Comparison of ENCODE assay signal across 8 cellular contexts in the genomic region with DNA sequence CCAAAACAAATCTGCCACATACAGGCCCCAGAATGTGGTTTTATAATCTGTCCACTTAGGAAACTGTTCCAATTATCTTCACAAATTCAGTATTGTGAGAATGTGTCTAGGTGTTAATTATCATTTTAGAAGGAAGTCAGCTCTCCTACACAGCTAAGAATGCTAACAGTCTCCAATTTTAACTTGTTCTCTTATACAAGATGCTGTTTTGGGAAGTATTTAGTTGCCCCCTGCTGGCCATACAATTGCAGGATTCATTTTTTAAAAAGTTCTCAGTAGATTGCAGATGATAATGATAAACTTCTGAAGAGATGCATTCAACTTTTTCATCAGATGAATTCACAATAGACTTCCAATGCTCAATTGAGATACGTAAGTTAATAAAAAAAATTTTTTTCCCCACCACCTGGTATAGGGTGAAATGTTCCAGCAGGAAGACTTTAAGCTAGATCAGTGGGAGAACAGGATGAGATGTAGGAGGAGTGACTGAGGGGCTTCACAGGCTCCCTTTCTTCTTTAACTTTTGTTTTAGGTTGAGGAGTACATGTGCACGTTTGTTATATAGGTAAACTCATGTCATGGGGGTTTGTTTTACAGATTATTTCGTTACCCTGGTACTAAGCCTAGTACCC. TPM values are rescaled to one million over a fixed set of nuclear protein-coding genes. Genes with fewer than 3 reads are reported as not detected.
A peak's percentile ranks its signal among the peaks of the same experiment; 100 is the strongest.
DNase-seq lines count a peak whose midpoint lies in the region; ATAC-seq and TF ChIP-seq lines count a peak whose summit lies in the region.

No MANE protein-coding gene starts in this region.

- H3K36me3 ChIP-seq in OCI-LY7 (ENCODE audit: insufficient read depth, low read length) (no peaks in the 10 kb centered on the region), body of pancreas (replicated peaks in 1 of 2; ENCODE audit: insufficient read depth in 1 of 2, low read depth in 2 of 2) (no peaks in the 10 kb centered on the region), subcutaneous abdominal adipose tissue (ENCODE audit: control insufficient read depth in 5 of 5, insufficient read depth in 5 of 5, low read length in 5 of 5) (no peaks in the 10 kb centered on the region)

- BruUV-seq in OCI-LY7 (replicated peaks; lab: Mats Ljungman, UMichigan), result no TSS peak

- peak overlapping the region in 1 of 5 donors; percentile 31 for H3K9ac ChIP-seq in subcutaneous abdominal adipose tissue (ENCODE audit: low read length in 5 of 5)

- H3K4me1 ChIP-seq in OCI-LY7 (ENCODE audit: insufficient read depth, low read length, poor library complexity, severe bottlenecking), result no peaks in the 10 kb centered on the region
- no peaks in the 10 kb centered on the region for H3K4me1 ChIP-seq in body of pancreas
- H3K4me1 ChIP-seq in subcutaneous abdominal adipose tissue (ENCODE audit: control insufficient read depth in 5 of 5, insufficient read depth in 5 of 5, low read length in 5 of 5), result peaks cover 0 to 23% (median 4%) of the 10 kb centered on the region in 5 donors

- intact Hi-C loops in OCI-LY7 (cut with micrococcal nuclease; ENCODE audit: unreplicated experiment) (loop anchor here (2.0 to 10.0 kb wide), 3 partner anchors 202 to 1062 kb away; a partner anchor contains a TSS), body of pancreas (cut with DNase I) (no loop called here)

- H4K20me1 ChIP-seq in OCI-LY7 (ENCODE audit: insufficient read depth, low read length), result no peaks in the 10 kb centered on the region

- WGBS in body of pancreas, 2 donors, result 58 to 67% methylated on average over 3 of the region's 3 CpGs

- no peak overlapping the region for H3K27ac ChIP-seq in 22Rv1
- no peak overlapping the region for H3K27ac ChIP-seq in OCI-LY7 (ENCODE audit: low read depth, low read length, poor library complexity, severe bottlenecking)
- no peak overlapping the region for H3K27ac ChIP-seq in body of pancreas
- H3K27ac ChIP-seq in subcutaneous abdominal adipose tissue (ENCODE audit: low read depth, low read length), result peak overlapping the region; percentile 87

- H3K27me3 ChIP-seq in body of pancreas, result no peaks in the 10 kb centered on the region
- no peaks in the 10 kb centered on the region for H3K27me3 ChIP-seq in subcutaneous abdominal adipose tissue (ENCODE audit: control insufficient read depth in 5 of 5, insufficient read depth in 4 of 5, low read length in 5 of 5)

- no peak overlapping the region for H2AFZ ChIP-seq in OCI-LY7 (ENCODE audit: low read length)

- no peak overlapping the region for H3K4me2 ChIP-seq in OCI-LY7 (ENCODE audit: low read length)

- POLR2A ChIA-PET in OCI-LY7 (lab: Charles Lee), result interaction anchor here (0.8 to 1.8 kb wide), 3 partner anchors 19 to 1111 kb away, joined by 3 to 6 read pairs (median 3); no protein-coding TSS in a partner anchor

- DNase-seq in EL, result peak; percentile 52
- DNase-seq in OCI-LY7 (ENCODE audit: low spot score), result peak; percentile 62
- peak in 3 of 4 donors; percentile 13 to 50 (median 18) for DNase-seq in body of pancreas
- DNase-seq in kidney tubule cell (ENCODE audit: low spot score), result peak; percentile 52
- no peak for DNase-seq in NCI-H345 (lab: John Stamatoyannopoulos, UW)

- H3K4me3 ChIP-seq in OCI-LY7 (ENCODE audit: low read depth, low read length, poor library complexity, severe bottlenecking), result no peak overlapping the region
- no peak overlapping the region for H3K4me3 ChIP-seq in body of pancreas
- H3K4me3 ChIP-seq in subcutaneous abdominal adipose tissue (ENCODE audit: low read depth in 1 of 5, low read length in 5 of 5), result no peak overlapping the region

- TF ChIP-seq CTCF in 22Rv1 (IDR thresholded peaks at IDR 0.05) (peak; percentile 92), OCI-LY7 (conservative IDR thresholded peaks at IDR 0.05; ENCODE audit: low read length) (peak; percentile 95), body of pancreas (IDR thresholded peaks at IDR 0.05) (peak; percentile 20 to 64 (median 52))

- CTCF ChIA-PET in OCI-LY7 (lab: Charles Lee; ENCODE audit: unreplicated experiment), result no interaction called here

- no peak for TF ChIP-seq POLR2A in body of pancreas (IDR thresholded peaks at IDR 0.05)

- no peaks in the 10 kb centered on the region for H3K79me2 ChIP-seq in OCI-LY7 (ENCODE audit: insufficient read depth, low read depth, low read length)

- H3K9me2 ChIP-seq in OCI-LY7 (ENCODE audit: insufficient read depth, low read length), result no peaks in the 10 kb centered on the region

- H3K9me3 ChIP-seq in OCI-LY7 (ENCODE audit: low read length) (no peaks in the 10 kb centered on the region), body of pancreas (no peaks in the 10 kb centered on the region), subcutaneous abdominal adipose tissue (ENCODE audit: control insufficient read depth in 5 of 5, low read length in 5 of 5) (no peaks in the 10 kb centered on the region)

- ATAC-seq in HG02885 (IDR thresholded peaks at IDR 0.05; ENCODE audit: poor library complexity, unreplicated experiment), result peak; percentile 75
- ATAC-seq in body of pancreas, result no peak

RNA-seq across cellular contexts. Expression of a gene that starts 27.3 kb away (rescaled TPM):
- 25.0 and 34.0 TPM in 2 replicates for total RNA-seq in OCI-LY7 (2014; rRNA removed; shearing (Covaris generic))
- total RNA-seq in OCI-LY7 (2022) (57.0 and 61.3 TPM in 2 replicates), body of pancreas (10 to 100 TPM; 23.1 to 41.2 TPM)
